8 cellular contexts compared by ENCODE assay signal in genomic region chr3:100333970-100334339, GRCh38. TPM values are rescaled to one million over a fixed set of nuclear protein-coding genes. Genes with fewer than 3 reads are reported as not detected.
A peak's percentile ranks its signal among the peaks of the same experiment; 100 is the strongest.
DNase-seq lines count a peak whose midpoint lies in the region; ATAC-seq and TF ChIP-seq lines count a peak whose summit lies in the region.

No MANE protein-coding gene starts in this region.

- intact Hi-C loops in body of pancreas (cut with DNase I), result no loop called here

- ATAC-seq in activated T-cell treated with anti-CD3 and anti-CD28 coated beads, Interleukin-2, amount 50 U/mL, for 4 hours, result no peak
- no peak for ATAC-seq in body of pancreas
- ATAC-seq in lung (ENCODE audit: insufficient read depth, low FRiP score), result peak; percentile 4
- no peak for ATAC-seq in HG03571 (IDR thresholded peaks at IDR 0.05; ENCODE audit: unreplicated experiment)

- TF ChIP-seq CTCF in body of pancreas (IDR thresholded peaks at IDR 0.05), result no peak
- no peak for TF ChIP-seq CTCF in lung (IDR thresholded peaks at IDR 0.05; ENCODE audit: control extremely low read depth, extremely low read depth)
- TF ChIP-seq CTCF in tibial nerve (IDR thresholded peaks at IDR 0.05), result no peak

- H3K4me3 ChIP-seq in body of pancreas (peak overlapping the region in 1 of 2 donors; percentile 43), lung (peak overlapping the region; percentile 79), tibial nerve (peak overlapping the region; percentile 42 to 77 (median 62))

- H3K4me3 Mint-ChIP-seq in activated T-cell treated with anti-CD3 and anti-CD28 coated beads, Interleukin-2, amount 50 U/mL, for 4 hours, result peak overlapping the region; percentile 82

- H3K27ac ChIP-seq in body of pancreas (peak overlapping the region; percentile 25 to 87 (median 86)), lung (ENCODE audit: low read depth in 1 of 2, low read length in 1 of 2) (peak overlapping the region; percentile 85 to 92), tibial nerve (peak overlapping the region in 3 of 4 donors; percentile 80 to 88 (median 81))

- no peaks in the 10 kb centered on the region for H3K27me3 Mint-ChIP-seq in activated T-cell treated with anti-CD3 and anti-CD28 coated beads, Interleukin-2, amount 50 U/mL, for 4 hours (ENCODE audit: low read depth)

- H3K4me1 ChIP-seq in body of pancreas, result peaks cover 13% of the 10 kb centered on the region
- H3K4me1 ChIP-seq in lung (ENCODE audit: control insufficient read depth in 2 of 2, insufficient read depth in 2 of 2, low read length in 2 of 2), result peaks cover 0 to 3% of the 10 kb centered on the region in 2 donors
- H3K4me1 ChIP-seq in tibial nerve, result peaks cover 0 to 19% (median 8%) of the 10 kb centered on the region in 4 donors

- H3K9me3 ChIP-seq in body of pancreas (no peaks in the 10 kb centered on the region), lung (ENCODE audit: control insufficient read depth in 2 of 2, insufficient read depth in 1 of 2, low read length in 1 of 2) (no peaks in the 10 kb centered on the region), tibial nerve (no peaks in the 10 kb centered on the region)

- TF ChIP-seq POLR2A in body of pancreas (IDR thresholded peaks at IDR 0.05) (no peak), tibial nerve (IDR thresholded peaks at IDR 0.05) (no peak)

- H3K9me3 Mint-ChIP-seq in activated T-cell treated with anti-CD3 and anti-CD28 coated beads, Interleukin-2, amount 50 U/mL, for 4 hours, result no peaks in the 10 kb centered on the region

- no peaks in the 10 kb centered on the region for H3K36me3 ChIP-seq in body of pancreas (replicated peaks in 1 of 2; ENCODE audit: insufficient read depth in 1 of 2, low read depth in 2 of 2)
- no peaks in the 10 kb centered on the region for H3K36me3 ChIP-seq in lung (ENCODE audit: control insufficient read depth in 2 of 2, insufficient read depth in 2 of 2, low read length in 2 of 2)
- peaks cover 0 to 9% (median 0%) of the 10 kb centered on the region in 3 donors for H3K36me3 ChIP-seq in tibial nerve

- peaks cover 24% of the 10 kb centered on the region for H3K4me1 Mint-ChIP-seq in activated T-cell treated with anti-CD3 and anti-CD28 coated beads, Interleukin-2, amount 50 U/mL, for 4 hours (ENCODE audit: low read depth)

- 41 to 44% methylated on average over 9 of the region's 9 CpGs for WGBS in body of pancreas, 2 donors
- WGBS in lung, 2 donors, result 60 to 61% methylated on average over 9 of the region's 9 CpGs
- WGBS in tibial nerve, 2 donors, result 58 to 62% methylated on average over 9 of the region's 9 CpGs

- no peak for DNase-seq in activated T-cell treated with anti-CD3 and anti-CD28 coated beads, Interleukin-2, amount 50 U/mL, for 4 hours
- no peak for DNase-seq in activated T-cell treated with anti-CD3 and anti-CD28 coated beads, Interleukin-2, amount 50 U/mL, for 48 hours
- no peak for DNase-seq in body of pancreas
- no peak for DNase-seq in lung (ENCODE audit: low spot score)
- no peak for DNase-seq in tibial nerve (ENCODE audit: low spot score in 2 of 2)
- DNase-seq in NCI-H748 treated with DMSO at 0.1 percent for 48 hours (lab: John Stamatoyannopoulos, UW), result no peak
- DNase-seq in AG20443 (ENCODE audit: low spot score), result no peak

- H3K27me3 ChIP-seq in body of pancreas (no peaks in the 10 kb centered on the region), lung (ENCODE audit: control insufficient read depth, insufficient read depth) (no peaks in the 10 kb centered on the region), tibial nerve (no peaks in the 10 kb centered on the region)

- no peak for TF ChIP-seq EP300 in tibial nerve (IDR thresholded peaks at IDR 0.05)

- peaks cover 1% of the 10 kb centered on the region for H3K36me3 Mint-ChIP-seq in activated T-cell treated with anti-CD3 and anti-CD28 coated beads, Interleukin-2, amount 50 U/mL, for 4 hours (ENCODE audit: insufficient read depth)

RNA-seq across cellular contexts. Expression of gene NIT2, which starts 0.6 kb away (rescaled TPM):
- 10 to 100 TPM; 61.2 to 70.9 (median 62.1) TPM for total RNA-seq in activated T-cell treated with anti-CD3 and anti-CD28 coated beads, Interleukin-2, amount 50 U/mL, for 4 hours
- total RNA-seq in body of pancreas, result 10 to 100 TPM; 21.5 to 32.6 TPM
- total RNA-seq in lung, result 10 to 100 TPM; 20.7 to 42.0 TPM
- polyA plus RNA-seq in lung, result 10 to 100 TPM; 20.2 to 38.0 TPM
- 10 to 100 TPM; 32.9 to 43.5 (median 37.4) TPM for total RNA-seq in tibial nerve
